ENCODE assay signal across 18 cellular contexts in the genomic region with DNA sequence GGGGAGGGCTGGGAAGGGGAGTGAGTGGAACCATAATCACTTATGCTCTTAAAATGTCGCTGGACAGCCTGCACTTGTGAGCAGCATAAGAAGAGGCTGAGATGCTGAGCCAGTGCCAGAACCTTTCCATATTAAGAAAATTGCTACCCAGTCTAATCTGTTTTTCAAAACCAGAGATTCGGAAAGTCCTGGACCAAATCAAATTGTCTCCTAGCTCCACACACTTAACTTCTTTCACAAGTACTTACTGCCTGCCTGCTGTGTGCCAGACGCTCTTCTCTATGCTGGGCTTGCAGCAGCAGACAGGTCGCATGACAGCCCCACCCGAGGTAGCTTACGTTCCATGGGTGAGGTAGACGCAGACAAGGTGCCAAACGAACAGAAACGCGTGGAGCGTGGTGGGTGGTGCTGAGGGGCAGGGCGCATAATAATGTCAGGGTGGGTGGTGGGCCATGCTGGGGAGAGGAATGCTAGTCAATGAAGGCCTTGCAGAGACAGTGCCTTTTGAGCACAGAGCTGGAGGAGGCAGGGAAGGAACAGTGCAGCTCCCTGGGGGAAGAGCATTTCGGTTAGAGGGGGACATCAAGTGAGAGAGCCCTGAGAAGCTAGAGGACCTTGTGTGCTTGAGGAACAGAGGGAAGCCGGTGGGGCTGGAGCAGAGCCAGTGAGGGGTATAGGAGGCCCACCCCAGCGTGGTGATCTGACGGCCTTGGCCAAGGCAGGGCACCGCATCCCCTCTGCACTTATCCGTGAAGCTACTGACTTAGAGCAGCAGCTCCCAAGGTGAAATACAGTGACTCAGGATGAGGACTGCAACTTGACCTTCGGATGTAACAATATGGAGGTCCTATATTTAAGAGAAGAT.
DNase-seq lines count a peak whose midpoint lies in the region; ATAC-seq and TF ChIP-seq lines count a peak whose summit lies in the region.
"Had no signal": no experiment of that assay in that cellular context is flagged by ENCODE, and none has a peak within 500 bp of the region (broad histone marks: within the 10 kb centered on the region; RNA-seq: fewer than 3 reads in every experiment).

No MANE protein-coding gene starts in this region.

- no peak overlapping the region for H4K91ac ChIP-seq in IMR-90 (ENCODE audit: insufficient read depth, low read depth, low read length)

- no peak overlapping the region for H2BK15ac ChIP-seq in IMR-90 (ENCODE audit: low read depth, low read length)

- H2AK5ac ChIP-seq in IMR-90 (ENCODE audit: low read depth, low read length) = no peak overlapping the region

- no peak overlapping the region for H2BK5ac ChIP-seq in IMR-90 (ENCODE audit: low read depth, low read length, poor library complexity, severe bottlenecking)

- peaks cover 16% of the 10 kb centered on the region for H3K36me3 Mint-ChIP-seq in activated naive CD8-positive, alpha-beta T cell treated with anti-CD3 and anti-CD28 coated beads, Interleukin-2, amount 50 U/mL, for 24 hours (ENCODE audit: low read depth)
- peaks cover 4% of the 10 kb centered on the region for H3K36me3 Mint-ChIP-seq in activated naive CD8-positive, alpha-beta T cell treated with anti-CD3 and anti-CD28 coated beads for 36 hours
- H3K36me3 Mint-ChIP-seq in endothelial cell (ENCODE audit: low read depth, unreplicated experiment) = peaks cover 32% of the 10 kb centered on the region

- POLR2A ChIA-PET in IMR-90 (lab: Charles Lee; ENCODE audit: unreplicated experiment) = no interaction called here

- no peaks in the 10 kb centered on the region for H4K20me1 ChIP-seq in IMR-90 (ENCODE audit: insufficient read depth, low read length)
- H4K20me1 ChIP-seq: BLaER1 had no signal

- H3K4ac ChIP-seq in IMR-90 (ENCODE audit: low read depth, low read length) = no peak overlapping the region

- TF ChIP-seq CTCF in IMR-90 (conservative IDR thresholded peaks at IDR 0.05; ENCODE audit: low read depth, low read length) (no peak), endothelial cell (IDR thresholded peaks at IDR 0.05; ENCODE audit: unreplicated experiment) (no peak)

- H3K23ac ChIP-seq in IMR-90 (ENCODE audit: low read depth, low read length) = no peak overlapping the region

- H2AFZ ChIP-seq in IMR-90 (replicated peaks; ENCODE audit: low read length, poor library complexity) = no peak overlapping the region

- H3K18ac ChIP-seq in IMR-90 (ENCODE audit: low read depth, low read length) = no peak overlapping the region

- peak overlapping the region; percentile 10 for H2AK9ac ChIP-seq in IMR-90 (replicated peaks; ENCODE audit: low read depth, low read length, poor library complexity)

- in situ Hi-C loops in IMR-90 (cut with MboI; ENCODE audit: low sequenced_read_pairs) = no loop called here

- H3K4me3 Mint-ChIP-seq in activated naive CD8-positive, alpha-beta T cell treated with anti-CD3 and anti-CD28 coated beads, Interleukin-2, amount 50 U/mL, for 24 hours = no peak overlapping the region
- no peak overlapping the region for H3K4me3 Mint-ChIP-seq in activated naive CD8-positive, alpha-beta T cell treated with anti-CD3 and anti-CD28 coated beads for 36 hours
- H3K4me3 Mint-ChIP-seq in endothelial cell (ENCODE audit: unreplicated experiment) = no peak overlapping the region
- H3K4me3 Mint-ChIP-seq: CD8-positive, alpha-beta T cell had no signal

- H3K9ac ChIP-seq in IMR-90 (ENCODE audit: low read depth, low read length) = no peak overlapping the region
- H3K9ac ChIP-seq: BLaER1 had no signal

- no peak overlapping the region for H3K56ac ChIP-seq in IMR-90 (ENCODE audit: extremely low read depth, insufficient read depth, low read length)

- no peaks in the 10 kb centered on the region for H3K9me3 Mint-ChIP-seq in activated naive CD8-positive, alpha-beta T cell treated with anti-CD3 and anti-CD28 coated beads, Interleukin-2, amount 50 U/mL, for 24 hours
- H3K9me3 Mint-ChIP-seq in activated naive CD8-positive, alpha-beta T cell treated with anti-CD3 and anti-CD28 coated beads for 36 hours = no peaks in the 10 kb centered on the region
- H3K9me3 Mint-ChIP-seq in endothelial cell (ENCODE audit: unreplicated experiment) = no peaks in the 10 kb centered on the region
- H3K9me3 Mint-ChIP-seq: CD8-positive, alpha-beta T cell had no signal

- no TSS peak for BruUV-seq in IMR-90 (replicated peaks; lab: Mats Ljungman, UMichigan)

- dilution Hi-C loops in IMR-90 (cut with HindIII; ENCODE audit: low sequenced_read_pairs, unreplicated experiment) = no loop called here

- peaks cover 17% of the 10 kb centered on the region for H3K9me1 ChIP-seq in IMR-90 (ENCODE audit: insufficient read depth, low read length)

- H3K27ac ChIP-seq in IMR-90 (ENCODE audit: insufficient read depth, low read length) = no peak overlapping the region
- H3K27ac ChIP-seq: BLaER1, HL-60 had no signal

- ATAC-seq in activated naive CD8-positive, alpha-beta T cell treated with anti-CD3 and anti-CD28 coated beads, Interleukin-2, amount 50 U/mL, for 24 hours = peak; percentile 24
- ATAC-seq in IMR-90 (ENCODE audit: low read depth) (no peak), GM18909 (IDR thresholded peaks at IDR 0.05; ENCODE audit: poor library complexity, unreplicated experiment) (no peak)
- ATAC-seq: CD8-positive, alpha-beta T cell had no signal

- H3K36me3 ChIP-seq in IMR-90 (ENCODE audit: control insufficient read depth, insufficient read depth, low read length) = peaks cover 17% of the 10 kb centered on the region

- H3K4me1 Mint-ChIP-seq in activated naive CD8-positive, alpha-beta T cell treated with anti-CD3 and anti-CD28 coated beads, Interleukin-2, amount 50 U/mL, for 24 hours = no peaks in the 10 kb centered on the region
- no peaks in the 10 kb centered on the region for H3K4me1 Mint-ChIP-seq in activated naive CD8-positive, alpha-beta T cell treated with anti-CD3 and anti-CD28 coated beads for 36 hours
- H3K4me1 Mint-ChIP-seq in endothelial cell (ENCODE audit: unreplicated experiment) = peaks cover 18% of the 10 kb centered on the region

- H3K4me1 ChIP-seq in IMR-90 (ENCODE audit: control insufficient read depth, insufficient read depth, low read length) = peaks cover 7% of the 10 kb centered on the region

- CTCF ChIA-PET in IMR-90 (lab: Yijun Ruan, JAX) = interaction anchor here (0.6 kb wide), 1 partner anchor 420 kb away, joined by 3 read pairs; no protein-coding TSS in a partner anchor

- H2BK20ac ChIP-seq in IMR-90 (ENCODE audit: low read depth, low read length) = no peak overlapping the region

- 91% methylated on average over 9 of the region's 19 CpGs; no CpG with 5 or more reads in 1 of the 2 experiments for WGBS in IMR-90 (ENCODE audit: extremely low coverage in 2 of 2, insufficient read length in 1 of 2), 2 experiments

- no peak for TF ChIP-seq POLR2A in IMR-90 (IDR thresholded peaks at IDR 0.05; ENCODE audit: low read depth, low read length)

- no peak overlapping the region for H2BK120ac ChIP-seq in IMR-90 (ENCODE audit: low read depth, low read length)

- no peaks in the 10 kb centered on the region for H3K79me1 ChIP-seq in IMR-90 (ENCODE audit: low read depth in 1 of 2, low read length in 2 of 2)

- intact Hi-C loops in IMR-90 (cut with micrococcal nuclease) = no loop called here

- no peak for TF ChIP-seq RAD21 in IMR-90 (IDR thresholded peaks at IDR 0.05; ENCODE audit: low read length)

- no peak overlapping the region for H4K5ac ChIP-seq in IMR-90 (ENCODE audit: low read depth, low read length)

- H3K27me3 ChIP-seq in IMR-90 (ENCODE audit: control insufficient read depth, insufficient read depth, low read length) = no peaks in the 10 kb centered on the region
- H3K27me3 ChIP-seq: BLaER1 had no signal

- H4K8ac ChIP-seq in IMR-90 (ENCODE audit: low read depth in 2 of 2, low read length in 2 of 2) = no peak overlapping the region

- DNase-seq in activated naive CD8-positive, alpha-beta T cell treated with anti-CD3 and anti-CD28 coated beads, Interleukin-2, amount 50 U/mL, for 24 hours = no peak
- no peak for DNase-seq in activated naive CD8-positive, alpha-beta T cell treated with anti-CD3 and anti-CD28 coated beads for 36 hours
- no peak for DNase-seq in IMR-90
- DNase-seq in endothelial cell (ENCODE audit: low spot score) = no peak
- DNase-seq in putamen (ENCODE audit: low spot score) = peak; percentile 68
- no peak for DNase-seq in activated T-cell treated with anti-CD3 and anti-CD28 coated beads, Interleukin-2, amount 50 U/mL, for 1 hour
- DNase-seq in DMS 273 (lab: John Stamatoyannopoulos, UW; ENCODE audit: unreplicated experiment) = no peak
- DNase-seq: 8988T; CD8-positive, alpha-beta T cell; HCEC 1CT; NCI-H1417; NCI-H187 treated with DMSO at 0.1 percent for 48 hours; NCI-H2171 treated with DMSO at 0.1 percent for 48 hours; NCI-H446 treated with DMSO at 0.1 percent for 48 hours; NK-92 treated with Interleukin-12 subunit alpha and Interleukin-12 subunit beta, amount 100 ng/mL, for 24 hours had no signal

- H3K27me3 Mint-ChIP-seq in activated naive CD8-positive, alpha-beta T cell treated with anti-CD3 and anti-CD28 coated beads, Interleukin-2, amount 50 U/mL, for 24 hours = no peaks in the 10 kb centered on the region
- no peaks in the 10 kb centered on the region for H3K27me3 Mint-ChIP-seq in activated naive CD8-positive, alpha-beta T cell treated with anti-CD3 and anti-CD28 coated beads for 36 hours
- H3K27me3 Mint-ChIP-seq in endothelial cell (ENCODE audit: unreplicated experiment) = peaks cover 7% of the 10 kb centered on the region

- no peak overlapping the region for H3K4me3 ChIP-seq in IMR-90 (ENCODE audit: insufficient read depth, low read depth, low read length)
- H3K4me3 ChIP-seq: BLaER1 had no signal

- no peaks in the 10 kb centered on the region for H3K9me3 ChIP-seq in IMR-90 (ENCODE audit: control insufficient read depth, insufficient read depth, low read length)
- H3K9me3 ChIP-seq: BLaER1 had no signal

- no peak overlapping the region for H3K27ac Mint-ChIP-seq in activated naive CD8-positive, alpha-beta T cell treated with anti-CD3 and anti-CD28 coated beads, Interleukin-2, amount 50 U/mL, for 24 hours
- no peak overlapping the region for H3K27ac Mint-ChIP-seq in activated naive CD8-positive, alpha-beta T cell treated with anti-CD3 and anti-CD28 coated beads for 36 hours
- H3K27ac Mint-ChIP-seq in endothelial cell (ENCODE audit: unreplicated experiment) = peak overlapping the region; percentile 7
- H3K27ac Mint-ChIP-seq: CD8-positive, alpha-beta T cell had no signal

- H3K4me2 ChIP-seq in IMR-90 (ENCODE audit: low read depth, low read length) = no peak overlapping the region
- H3K4me2 ChIP-seq: BLaER1 had no signal

- no peak overlapping the region for H3K14ac ChIP-seq in IMR-90 (replicated peaks; ENCODE audit: low read depth, low read length)

TF ChIP-seq in IMR-90, 13 proteins besides CTCF, POLR2A, EP300 and RAD21 (continues in another document):
- TF ChIP-seq MXI1 (IDR thresholded peaks at IDR 0.05; ENCODE audit: borderline replicate concordance, low read depth, low read length) (no peak), RCOR1 (IDR thresholded peaks at IDR 0.05; ENCODE audit: insufficient replicate concordance, low read length) (no peak)
